1 cellular context compared by ENCODE assay signal in genomic region chr2:109429711-109430265, GRCh38.
TF ChIP-seq lines count a peak whose summit lies in the region.

No MANE protein-coding gene starts in this region.

TF ChIP-seq in HepG2, 621 proteins besides CTCF, POLR2A, EP300 and RAD21 (continued from another document):
- no peak for TF ChIP-seq ZNF646 (CRISPR knock-in tag; IDR thresholded peaks at IDR 0.05)
TF ChIP-seq in HepG2: peak in this region for 0.
